In genomic region chr1:165073402-165074007, GRCh38 we compare ENCODE assay signal across 8 cellular contexts.
DNase-seq lines count a peak whose midpoint lies in the region; ATAC-seq, FAIRE-seq and TF ChIP-seq lines count a peak whose summit lies in the region.

No MANE protein-coding gene starts in this region.

- no peaks in the 10 kb centered on the region for H3K36me3 Mint-ChIP-seq in stimulated activated effector memory CD8-positive, alpha-beta T cell treated with anti-CD3 and anti-CD28 coated beads, Interleukin-12 subunit alpha, Interleukin-12 subunit beta, amount 100 ng/mL, for 72 hours
- no peaks in the 10 kb centered on the region for H3K36me3 Mint-ChIP-seq in immature natural killer cell

- no peak overlapping the region for H3K9ac ChIP-seq in SK-N-MC (ENCODE audit: insufficient read length)

- H3K4me3 ChIP-seq in SK-N-MC (peak overlapping the region; percentile 57), fibroblast of the aortic adventitia (ENCODE audit: low read depth, low read length) (no peak overlapping the region), pancreas (no peak overlapping the region)

- peaks cover 0 to 2% (median 1%) of the 10 kb centered on the region in 3 donors for H3K27me3 Mint-ChIP-seq in immature natural killer cell (ENCODE audit: low read depth in 3 of 3)

- peak; percentile 55 for ATAC-seq in GM21576 (IDR thresholded peaks at IDR 0.05; ENCODE audit: unreplicated experiment)
- ATAC-seq in pancreas, result peak; percentile 66 to 90 (median 86)
- ATAC-seq in stimulated activated effector memory CD8-positive, alpha-beta T cell treated with anti-CD3 and anti-CD28 coated beads, Interleukin-12 subunit alpha, Interleukin-12 subunit beta, amount 100 ng/mL, for 72 hours, result no peak

- peak; percentile 96 for FAIRE-seq in pancreas (lab: Jason Lieb, UNC)

- no peaks in the 10 kb centered on the region for H3K36me3 ChIP-seq in SK-N-MC (ENCODE audit: insufficient read depth, low read length)
- no peaks in the 10 kb centered on the region for H3K36me3 ChIP-seq in pancreas

- no peaks in the 10 kb centered on the region for H3K27me3 ChIP-seq in pancreas

- WGBS in pancreas, 2 donors, result 10 to 13% methylated on average over 4 of the region's 4 CpGs

- peak overlapping the region; percentile 47; the same call in 1 of the 2 replicates for H3K27ac ChIP-seq in SK-N-MC
- H3K27ac ChIP-seq in pancreas, result no peak overlapping the region

- peak; percentile 81 for TF ChIP-seq CTCF in fibroblast of the aortic adventitia (IDR thresholded peaks at IDR 0.05; ENCODE audit: insufficient read depth, low read length)
- TF ChIP-seq CTCF in pancreas (IDR thresholded peaks at IDR 0.05), result peak; percentile 51 to 69 (median 56)

- intact Hi-C loops in pancreas (cut with DNase I), result loop anchor here in 1 of 3 donors (10.0 kb wide), 1 partner anchor 1539 kb away; no protein-coding TSS in a partner anchor

- H3K9me3 Mint-ChIP-seq in stimulated activated effector memory CD8-positive, alpha-beta T cell treated with anti-CD3 and anti-CD28 coated beads, Interleukin-12 subunit alpha, Interleukin-12 subunit beta, amount 100 ng/mL, for 72 hours, result peaks cover 3% of the 10 kb centered on the region
- no peaks in the 10 kb centered on the region for H3K9me3 Mint-ChIP-seq in immature natural killer cell

- DNase-seq in DMS153 (lab: John Stamatoyannopoulos, UW) (peak; percentile 63), NCI-H1048 (lab: John Stamatoyannopoulos, UW) (peak; percentile 44), SK-N-MC (ENCODE audit: low read depth, low spot score) (peak; percentile 71), fibroblast of the aortic adventitia (ENCODE audit: low read depth) (peak; percentile 73), pancreas (peak in 2 of 6 donors; percentile 8 to 28), immature natural killer cell (no peak)
- no peak for DNase-seq in stimulated activated effector memory CD8-positive, alpha-beta T cell treated with anti-CD3 and anti-CD28 coated beads, Interleukin-12 subunit alpha, Interleukin-12 subunit beta, amount 100 ng/mL, for 72 hours (ENCODE audit: low spot score in 2 of 2)

- H3K4me1 Mint-ChIP-seq in stimulated activated effector memory CD8-positive, alpha-beta T cell treated with anti-CD3 and anti-CD28 coated beads, Interleukin-12 subunit alpha, Interleukin-12 subunit beta, amount 100 ng/mL, for 72 hours, result no peaks in the 10 kb centered on the region
- no peaks in the 10 kb centered on the region for H3K4me1 Mint-ChIP-seq in immature natural killer cell

- no peak overlapping the region for H3K27ac Mint-ChIP-seq in stimulated activated effector memory CD8-positive, alpha-beta T cell treated with anti-CD3 and anti-CD28 coated beads, Interleukin-12 subunit alpha, Interleukin-12 subunit beta, amount 100 ng/mL, for 72 hours
- H3K27ac Mint-ChIP-seq in immature natural killer cell, result no peak overlapping the region

- H3K4me3 Mint-ChIP-seq in stimulated activated effector memory CD8-positive, alpha-beta T cell treated with anti-CD3 and anti-CD28 coated beads, Interleukin-12 subunit alpha, Interleukin-12 subunit beta, amount 100 ng/mL, for 72 hours, result no peak overlapping the region
- no peak overlapping the region for H3K4me3 Mint-ChIP-seq in immature natural killer cell

- H3K4me1 ChIP-seq in pancreas, result no peaks in the 10 kb centered on the region

- H3K9me3 ChIP-seq in SK-N-MC (ENCODE audit: low read depth, low read length) (no peaks in the 10 kb centered on the region), pancreas (no peaks in the 10 kb centered on the region)

Comparison
In these comparisons a context has a peak if more than half of its experiments do, and no peak if none do; other contexts are left out.
1. DNase-seq: peak in DMS153 (single experiment), NCI-H1048 (single experiment), SK-N-MC (single experiment) and fibroblast of the aortic adventitia (single experiment); none in stimulated activated effector memory CD8-positive, alpha-beta T cell treated with anti-CD3 and anti-CD28 coated beads, Interleukin-12 subunit alpha, Interleukin-12 subunit beta, amount 100 ng/mL, for 72 hours (0 of 2) and immature natural killer cell (0 of 3).